ENCODE assay signal across 1 cellular context in genomic region chr17:62109378-62109902, GRCh38.
TF ChIP-seq lines count a peak whose summit lies in the region.

No MANE protein-coding gene starts in this region.

TF ChIP-seq in HepG2, 621 proteins besides CTCF, POLR2A, EP300 and RAD21 (continued from another document and continues in another):
- TF ChIP-seq, protein P1, sequence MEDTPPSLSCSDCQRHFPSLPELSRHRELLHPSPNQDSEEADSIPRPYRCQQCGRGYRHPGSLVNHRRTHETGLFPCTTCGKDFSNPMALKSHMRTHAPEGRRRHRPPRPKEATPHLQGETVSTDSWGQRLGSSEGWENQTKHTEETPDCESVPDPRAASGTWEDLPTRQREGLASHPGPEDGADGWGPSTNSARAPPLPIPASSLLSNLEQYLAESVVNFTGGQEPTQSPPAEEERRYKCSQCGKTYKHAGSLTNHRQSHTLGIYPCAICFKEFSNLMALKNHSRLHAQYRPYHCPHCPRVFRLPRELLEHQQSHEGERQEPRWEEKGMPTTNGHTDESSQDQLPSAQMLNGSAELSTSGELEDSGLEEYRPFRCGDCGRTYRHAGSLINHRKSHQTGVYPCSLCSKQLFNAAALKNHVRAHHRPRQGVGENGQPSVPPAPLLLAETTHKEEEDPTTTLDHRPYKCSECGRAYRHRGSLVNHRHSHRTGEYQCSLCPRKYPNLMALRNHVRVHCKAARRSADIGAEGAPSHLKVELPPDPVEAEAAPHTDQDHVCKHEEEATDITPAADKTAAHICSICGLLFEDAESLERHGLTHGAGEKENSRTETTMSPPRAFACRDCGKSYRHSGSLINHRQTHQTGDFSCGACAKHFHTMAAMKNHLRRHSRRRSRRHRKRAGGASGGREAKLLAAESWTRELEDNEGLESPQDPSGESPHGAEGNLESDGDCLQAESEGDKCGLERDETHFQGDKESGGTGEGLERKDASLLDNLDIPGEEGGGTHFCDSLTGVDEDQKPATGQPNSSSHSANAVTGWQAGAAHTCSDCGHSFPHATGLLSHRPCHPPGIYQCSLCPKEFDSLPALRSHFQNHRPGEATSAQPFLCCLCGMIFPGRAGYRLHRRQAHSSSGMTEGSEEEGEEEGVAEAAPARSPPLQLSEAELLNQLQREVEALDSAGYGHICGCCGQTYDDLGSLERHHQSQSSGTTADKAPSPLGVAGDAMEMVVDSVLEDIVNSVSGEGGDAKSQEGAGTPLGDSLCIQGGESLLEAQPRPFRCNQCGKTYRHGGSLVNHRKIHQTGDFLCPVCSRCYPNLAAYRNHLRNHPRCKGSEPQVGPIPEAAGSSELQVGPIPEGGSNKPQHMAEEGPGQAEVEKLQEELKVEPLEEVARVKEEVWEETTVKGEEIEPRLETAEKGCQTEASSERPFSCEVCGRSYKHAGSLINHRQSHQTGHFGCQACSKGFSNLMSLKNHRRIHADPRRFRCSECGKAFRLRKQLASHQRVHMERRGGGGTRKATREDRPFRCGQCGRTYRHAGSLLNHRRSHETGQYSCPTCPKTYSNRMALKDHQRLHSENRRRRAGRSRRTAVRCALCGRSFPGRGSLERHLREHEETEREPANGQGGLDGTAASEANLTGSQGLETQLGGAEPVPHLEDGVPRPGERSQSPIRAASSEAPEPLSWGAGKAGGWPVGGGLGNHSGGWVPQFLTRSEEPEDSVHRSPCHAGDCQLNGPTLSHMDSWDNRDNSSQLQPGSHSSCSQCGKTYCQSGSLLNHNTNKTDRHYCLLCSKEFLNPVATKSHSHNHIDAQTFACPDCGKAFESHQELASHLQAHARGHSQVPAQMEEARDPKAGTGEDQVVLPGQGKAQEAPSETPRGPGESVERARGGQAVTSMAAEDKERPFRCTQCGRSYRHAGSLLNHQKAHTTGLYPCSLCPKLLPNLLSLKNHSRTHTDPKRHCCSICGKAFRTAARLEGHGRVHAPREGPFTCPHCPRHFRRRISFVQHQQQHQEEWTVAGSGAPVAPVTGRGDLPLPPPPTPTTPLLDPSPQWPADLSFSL (CRISPR knock-in tag; IDR thresholded peaks at IDR 0.05): no peak
- TF ChIP-seq, protein P2, sequence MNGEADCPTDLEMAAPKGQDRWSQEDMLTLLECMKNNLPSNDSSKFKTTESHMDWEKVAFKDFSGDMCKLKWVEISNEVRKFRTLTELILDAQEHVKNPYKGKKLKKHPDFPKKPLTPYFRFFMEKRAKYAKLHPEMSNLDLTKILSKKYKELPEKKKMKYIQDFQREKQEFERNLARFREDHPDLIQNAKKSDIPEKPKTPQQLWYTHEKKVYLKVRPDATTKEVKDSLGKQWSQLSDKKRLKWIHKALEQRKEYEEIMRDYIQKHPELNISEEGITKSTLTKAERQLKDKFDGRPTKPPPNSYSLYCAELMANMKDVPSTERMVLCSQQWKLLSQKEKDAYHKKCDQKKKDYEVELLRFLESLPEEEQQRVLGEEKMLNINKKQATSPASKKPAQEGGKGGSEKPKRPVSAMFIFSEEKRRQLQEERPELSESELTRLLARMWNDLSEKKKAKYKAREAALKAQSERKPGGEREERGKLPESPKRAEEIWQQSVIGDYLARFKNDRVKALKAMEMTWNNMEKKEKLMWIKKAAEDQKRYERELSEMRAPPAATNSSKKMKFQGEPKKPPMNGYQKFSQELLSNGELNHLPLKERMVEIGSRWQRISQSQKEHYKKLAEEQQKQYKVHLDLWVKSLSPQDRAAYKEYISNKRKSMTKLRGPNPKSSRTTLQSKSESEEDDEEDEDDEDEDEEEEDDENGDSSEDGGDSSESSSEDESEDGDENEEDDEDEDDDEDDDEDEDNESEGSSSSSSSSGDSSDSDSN (CRISPR knock-in tag; IDR thresholded peaks at IDR 0.05): no peak
- peak; percentile 89 for TF ChIP-seq TARDBP (CRISPR knock-in tag; IDR thresholded peaks at IDR 0.05)
- no peak for TF ChIP-seq E2F5 (CRISPR knock-in tag; conservative IDR thresholded peaks at IDR 0.05)
- TF ChIP-seq, protein P3, sequence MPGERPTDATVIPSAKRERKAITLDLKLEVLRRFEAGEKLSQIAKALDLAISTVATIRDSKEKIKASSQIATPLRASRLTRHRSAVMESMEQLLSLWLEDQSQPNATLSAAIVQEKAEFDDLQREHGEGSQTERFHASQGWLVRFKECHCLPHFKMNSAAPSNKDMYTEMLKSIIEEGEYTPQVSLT (CRISPR knock-in tag; IDR thresholded peaks at IDR 0.05; ENCODE audit: borderline replicate concordance, low read depth): no peak
- TF ChIP-seq CBX5 (CRISPR knock-in tag; IDR thresholded peaks at IDR 0.05; ENCODE audit: borderline replicate concordance): peak; percentile 87; the same call in 1 of the 2 replicates
- peak; percentile 49; the same call in 1 of the 2 replicates for TF ChIP-seq RXRA (CRISPR knock-in tag; IDR thresholded peaks at IDR 0.05)
- TF ChIP-seq SSRP1 (CRISPR knock-in tag; IDR thresholded peaks at IDR 0.05): no peak
- TF ChIP-seq ZNF800 (CRISPR knock-in tag; IDR thresholded peaks at IDR 0.05): peak; percentile 55; the same call in 1 of the 2 replicates
- peak; percentile 88; the same call in 1 of the 2 replicates for TF ChIP-seq KLF11 (CRISPR knock-in tag; IDR thresholded peaks at IDR 0.05)
- TF ChIP-seq ETV6 (CRISPR knock-in tag; conservative IDR thresholded peaks at IDR 0.05): peak; percentile 64; the same call in 1 of the 2 replicates
- TF ChIP-seq HNRNPUL1 (IDR thresholded peaks at IDR 0.05; ENCODE audit: low read depth, low read length): no peak
- TF ChIP-seq GABPA (IDR thresholded peaks at IDR 0.05; ENCODE audit: low read depth, low read length): no peak
- no peak for TF ChIP-seq GABPA (CRISPR knock-in tag; IDR thresholded peaks at IDR 0.05; ENCODE audit: low read depth)
- no peak for TF ChIP-seq ZNF776 (CRISPR knock-in tag; IDR thresholded peaks at IDR 0.05)
- TF ChIP-seq MAX (IDR thresholded peaks at IDR 0.05): peak; percentile 44; the same call in 1 of the 2 replicates
- TF ChIP-seq CREBL2 (CRISPR knock-in tag; IDR thresholded peaks at IDR 0.05; ENCODE audit: borderline replicate concordance): no peak
- TF ChIP-seq ZNF253 (CRISPR knock-in tag; IDR thresholded peaks at IDR 0.05; ENCODE audit: borderline replicate concordance): no peak
- peak; percentile 61; the same call in 1 of the 2 replicates for TF ChIP-seq ZNF24 (IDR thresholded peaks at IDR 0.05)
- TF ChIP-seq MTF2 (CRISPR knock-in tag; IDR thresholded peaks at IDR 0.05; ENCODE audit: borderline replicate concordance): no peak
- peak; percentile 94 for TF ChIP-seq ZMYM4 (CRISPR knock-in tag; IDR thresholded peaks at IDR 0.05)
- TF ChIP-seq FOXP1 (IDR thresholded peaks at IDR 0.05): no peak
- TF ChIP-seq FOXP1 (CRISPR knock-in tag; IDR thresholded peaks at IDR 0.05): no peak; the same call in 1 of the 2 replicates
- no peak for TF ChIP-seq ZNF160 (CRISPR knock-in tag; IDR thresholded peaks at IDR 0.05)
- TF ChIP-seq, protein P4, sequence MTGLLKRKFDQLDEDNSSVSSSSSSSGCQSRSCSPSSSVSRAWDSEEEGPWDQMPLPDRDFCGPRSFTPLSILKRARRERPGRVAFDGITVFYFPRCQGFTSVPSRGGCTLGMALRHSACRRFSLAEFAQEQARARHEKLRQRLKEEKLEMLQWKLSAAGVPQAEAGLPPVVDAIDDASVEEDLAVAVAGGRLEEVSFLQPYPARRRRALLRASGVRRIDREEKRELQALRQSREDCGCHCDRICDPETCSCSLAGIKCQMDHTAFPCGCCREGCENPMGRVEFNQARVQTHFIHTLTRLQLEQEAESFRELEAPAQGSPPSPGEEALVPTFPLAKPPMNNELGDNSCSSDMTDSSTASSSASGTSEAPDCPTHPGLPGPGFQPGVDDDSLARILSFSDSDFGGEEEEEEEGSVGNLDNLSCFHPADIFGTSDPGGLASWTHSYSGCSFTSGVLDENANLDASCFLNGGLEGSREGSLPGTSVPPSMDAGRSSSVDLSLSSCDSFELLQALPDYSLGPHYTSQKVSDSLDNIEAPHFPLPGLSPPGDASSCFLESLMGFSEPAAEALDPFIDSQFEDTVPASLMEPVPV (CRISPR knock-in tag; IDR thresholded peaks at IDR 0.05): no peak
- no peak for TF ChIP-seq ZNF382 (CRISPR knock-in tag; IDR thresholded peaks at IDR 0.05; ENCODE audit: borderline replicate concordance)
- peak in 1 of 2 experiments; percentile 95; a peak in 2 of 4 replicates for TF ChIP-seq KLF16 (CRISPR knock-in tag; IDR thresholded peaks at IDR 0.05)
- no peak for TF ChIP-seq ZNF816 (CRISPR knock-in tag; IDR thresholded peaks at IDR 0.05; ENCODE audit: borderline replicate concordance)
- no peak for TF ChIP-seq ZNF251 (CRISPR knock-in tag; IDR thresholded peaks at IDR 0.05)
- TF ChIP-seq HOXD1 (CRISPR knock-in tag; IDR thresholded peaks at IDR 0.05): no peak
- TF ChIP-seq U2AF1 (optimal IDR thresholded peaks at IDR 0.05; ENCODE audit: low read depth, low read length): no peak
- TF ChIP-seq PCBP2 (optimal IDR thresholded peaks at IDR 0.05; ENCODE audit: low read depth, low read length, poor library complexity, severe bottlenecking): no peak
- no peak for TF ChIP-seq NR2F2 (IDR thresholded peaks at IDR 0.05; ENCODE audit: borderline replicate concordance, low read depth)
- no peak for TF ChIP-seq HDAC1 (CRISPR knock-in tag; IDR thresholded peaks at IDR 0.05)
- TF ChIP-seq ZNF430 (CRISPR knock-in tag; IDR thresholded peaks at IDR 0.05): no peak; the same call in 1 of the 2 replicates
- TF ChIP-seq ZNF678 (CRISPR knock-in tag; IDR thresholded peaks at IDR 0.05): no peak
- TF ChIP-seq RARA (CRISPR knock-in tag; IDR thresholded peaks at IDR 0.05): peak; percentile 24; the same call in 1 of the 2 replicates
- no peak for TF ChIP-seq ZNF17 (CRISPR knock-in tag; IDR thresholded peaks at IDR 0.05)
- TF ChIP-seq, protein P5, sequence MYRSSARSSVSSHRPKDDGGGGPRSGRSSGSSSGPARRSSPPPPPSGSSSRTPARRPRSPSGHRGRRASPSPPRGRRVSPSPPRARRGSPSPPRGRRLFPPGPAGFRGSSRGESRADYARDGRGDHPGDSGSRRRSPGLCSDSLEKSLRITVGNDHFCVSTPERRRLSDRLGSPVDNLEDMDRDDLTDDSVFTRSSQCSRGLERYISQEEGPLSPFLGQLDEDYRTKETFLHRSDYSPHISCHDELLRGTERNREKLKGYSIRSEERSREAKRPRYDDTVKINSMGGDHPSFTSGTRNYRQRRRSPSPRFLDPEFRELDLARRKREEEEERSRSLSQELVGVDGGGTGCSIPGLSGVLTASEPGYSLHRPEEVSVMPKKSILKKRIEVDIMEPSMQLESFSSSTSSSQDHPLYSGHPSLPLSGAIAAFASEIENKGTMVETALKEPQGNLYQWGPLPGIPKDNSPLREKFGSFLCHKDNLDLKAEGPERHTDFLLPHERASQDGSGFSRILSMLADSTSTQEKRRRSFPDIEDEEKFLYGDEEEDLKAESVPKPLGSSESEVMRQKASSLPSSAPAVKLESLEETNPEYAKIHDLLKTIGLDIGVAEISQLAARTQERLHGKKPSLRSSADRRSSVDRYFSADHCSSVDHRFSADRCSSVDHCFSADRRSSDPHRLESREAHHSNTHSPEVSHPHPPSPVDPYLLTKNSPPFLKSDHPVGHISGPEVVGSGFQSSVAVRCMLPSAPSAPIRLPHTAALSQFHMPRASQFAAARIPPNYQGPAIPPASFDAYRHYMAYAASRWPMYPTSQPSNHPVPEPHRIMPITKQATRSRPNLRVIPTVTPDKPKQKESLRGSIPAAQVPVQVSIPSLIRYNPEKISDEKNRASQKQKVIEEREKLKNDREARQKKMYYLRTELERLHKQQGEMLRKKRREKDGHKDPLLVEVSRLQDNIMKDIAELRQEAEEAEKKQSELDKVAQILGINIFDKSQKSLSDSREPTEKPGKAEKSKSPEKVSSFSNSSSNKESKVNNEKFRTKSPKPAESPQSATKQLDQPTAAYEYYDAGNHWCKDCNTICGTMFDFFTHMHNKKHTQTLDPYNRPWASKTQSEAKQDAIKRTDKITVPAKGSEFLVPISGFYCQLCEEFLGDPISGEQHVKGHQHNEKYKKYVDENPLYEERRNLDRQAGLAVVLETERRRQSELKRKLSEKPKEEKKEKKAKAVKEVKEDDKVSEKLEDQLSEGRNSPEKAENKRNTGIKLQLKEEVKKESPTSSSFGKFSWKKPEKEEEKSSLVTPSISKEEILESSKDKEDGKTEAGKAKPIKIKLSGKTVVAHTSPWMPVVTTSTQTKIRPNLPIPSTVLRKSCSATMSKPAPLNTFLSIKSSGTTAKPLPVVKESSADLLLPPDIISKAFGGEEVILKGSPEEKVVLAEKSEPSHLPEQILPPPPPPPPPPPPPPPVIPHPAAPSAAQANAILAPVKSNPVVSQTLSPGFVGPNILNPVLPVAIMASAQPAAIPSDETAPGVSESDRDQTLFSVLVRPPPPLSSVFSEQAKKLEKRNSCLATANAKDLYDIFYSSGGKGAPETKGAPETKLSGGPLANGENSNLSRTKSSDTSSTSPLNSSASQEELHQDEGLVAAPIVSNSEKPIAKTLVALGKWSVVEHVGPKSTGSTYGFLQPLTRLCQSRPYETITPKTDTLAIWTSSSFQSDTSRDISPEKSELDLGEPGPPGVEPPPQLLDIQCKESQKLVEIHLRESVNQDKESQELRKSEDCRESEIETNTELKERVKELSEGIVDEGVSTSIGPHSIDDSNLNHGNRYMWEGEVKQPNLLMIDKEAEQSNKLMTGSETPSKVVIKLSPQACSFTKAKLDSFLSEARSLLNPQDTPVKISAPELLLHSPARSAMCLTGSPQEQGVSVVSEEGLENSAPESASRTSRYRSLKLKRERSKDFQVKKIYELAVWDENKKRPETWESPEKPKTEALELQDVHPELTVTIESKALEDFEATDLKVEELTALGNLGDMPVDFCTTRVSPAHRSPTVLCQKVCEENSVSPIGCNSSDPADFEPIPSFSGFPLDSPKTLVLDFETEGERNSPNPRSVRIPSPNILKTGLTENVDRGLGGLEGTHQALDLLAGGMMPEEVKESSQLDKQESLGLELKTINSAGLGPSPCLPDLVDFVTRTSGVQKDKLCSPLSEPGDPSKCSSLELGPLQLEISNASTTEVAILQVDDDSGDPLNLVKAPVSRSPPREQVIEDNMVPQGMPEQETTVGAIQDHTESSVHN (CRISPR knock-in tag; IDR thresholded peaks at IDR 0.05): no peak
